ENCODE assay signal across 8 cellular contexts in the genomic region with DNA sequence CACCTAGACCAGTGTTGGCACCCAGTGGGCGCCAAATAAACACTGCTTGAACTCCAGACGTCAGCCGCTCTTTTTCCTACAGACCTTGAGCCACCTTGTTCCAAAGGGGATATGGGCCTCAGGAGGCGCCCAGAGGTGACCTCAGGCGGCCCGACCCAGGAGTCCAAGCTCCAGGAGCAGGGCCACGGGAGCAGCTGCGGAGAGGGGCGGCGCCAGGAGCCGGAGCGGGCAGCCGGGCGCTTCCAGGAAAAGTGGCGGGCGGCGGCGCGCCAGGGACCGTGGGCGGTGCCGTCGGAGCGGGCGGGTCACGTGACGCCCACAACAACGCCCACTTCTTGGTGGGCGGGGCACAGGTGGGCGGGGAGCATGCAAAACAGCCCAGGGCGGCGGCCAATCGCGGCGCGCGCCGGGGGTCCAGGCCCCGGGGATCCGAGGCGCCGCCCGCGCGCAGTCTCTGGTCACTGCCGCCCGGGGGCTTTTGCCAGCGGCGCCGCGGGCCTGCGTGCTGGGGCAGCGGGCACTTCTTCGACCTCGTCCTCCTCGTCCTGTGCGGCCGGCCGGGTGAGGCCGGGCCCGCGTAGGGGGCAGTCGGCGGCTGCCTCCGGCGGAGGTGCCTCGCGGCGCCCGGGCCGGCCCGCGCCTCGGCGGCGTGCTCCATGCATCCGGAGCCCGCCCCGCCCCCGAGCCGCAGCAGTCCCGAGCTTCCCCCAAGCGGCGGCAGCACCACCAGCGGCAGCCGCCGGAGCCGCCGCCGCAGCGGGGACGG.
DNase-seq lines count a peak whose midpoint lies in the region; ATAC-seq and TF ChIP-seq lines count a peak whose summit lies in the region.

A gene (plus strand): TSS at position 444 of the 766 bp plus-strand sequence.

- H3K27ac ChIP-seq in caudate nucleus (ENCODE audit: low read depth, low read length), result peak within 1 kb of the TSS; percentile 89

- ATAC-seq in HG03196 (IDR thresholded peaks at IDR 0.05; ENCODE audit: unreplicated experiment), result peak; percentile 64

- peak; percentile 99 for TF ChIP-seq POLR2A in GM18951 (IDR thresholded peaks at IDR 0.05; ENCODE audit: extremely low read depth, insufficient read depth, insufficient read length)

- peak; percentile 99 for DNase-seq in AG08396 (ENCODE audit: low spot score)
- peak; percentile 93 for DNase-seq in NCI-H345 treated with DMSO at 0.1 percent for 48 hours (lab: John Stamatoyannopoulos, UW; ENCODE audit: unreplicated experiment)
- DNase-seq in activated CD4-positive, CD25-positive, alpha-beta regulatory T cell (lab: John Stamatoyannopoulos, UW), result peak; percentile 86 to 94 (median 92)
- DNase-seq in caudate nucleus (lab: John Stamatoyannopoulos, UW), result peak in 59 of 61 donors; percentile 52 to 93 (median 87)
- DNase-seq in iris pigment epithelial cell (ENCODE audit: low read depth), result peak; percentile 94
- peak; percentile 89 to 96 for DNase-seq in stimulated activated CD4-positive, alpha-beta T cell treated with anti-CD3 and anti-CD28 coated beads, Interleukin-12 subunit alpha, Interleukin-12 subunit beta, amount 100 ng/mL, for 24 hours (ENCODE audit: low read depth in 2 of 2)

- in situ Hi-C loops in GM18951 (cut with MboI; ENCODE audit: low sequenced_read_pairs, unreplicated experiment), result no loop called here

Comparison
In these comparisons a context has a peak if more than half of its experiments do, and no peak if none do; other contexts are left out.
1. Peak in every context shown above with its lines: DNase-seq, ATAC-seq and H3K27ac ChIP-seq.